ENCODE assay signal across 11 cellular contexts in the genomic region with DNA sequence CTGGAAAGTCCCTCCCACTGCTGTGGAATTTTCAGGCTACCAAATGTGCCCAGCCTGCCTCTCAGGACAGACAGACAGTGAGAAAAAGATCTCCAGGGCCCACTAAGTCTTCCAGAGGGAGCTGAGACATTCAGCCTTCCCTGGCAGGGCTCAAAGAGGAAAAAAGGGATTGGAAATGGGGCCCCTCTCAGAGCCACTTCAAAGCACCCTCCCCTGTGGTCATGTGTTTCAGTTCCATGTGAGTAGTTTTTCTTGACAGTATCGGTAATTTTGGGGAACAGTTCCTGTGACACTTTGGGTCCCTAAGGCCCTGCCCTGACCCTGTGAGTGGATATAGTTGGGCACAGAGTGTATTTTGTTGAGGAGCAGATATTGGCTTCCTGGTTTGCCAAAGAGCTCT. TPM values are rescaled to one million over a fixed set of nuclear protein-coding genes. Genes with fewer than 3 reads are reported as not detected.
A peak's percentile ranks its signal among the peaks of the same experiment; 100 is the strongest.
DNase-seq lines count a peak whose midpoint lies in the region; ATAC-seq, FAIRE-seq and TF ChIP-seq lines count a peak whose summit lies in the region.
"Had no signal": no experiment of that assay in that cellular context is flagged by ENCODE, and none has a peak within 500 bp of the region (broad histone marks: within the 10 kb centered on the region; RNA-seq: fewer than 3 reads in every experiment).

No MANE protein-coding gene starts in this region.

- peaks cover 4% of the 10 kb centered on the region for H3K36me3 Mint-ChIP-seq in CD4-positive, alpha-beta T cell (ENCODE audit: low read depth)
- H3K36me3 Mint-ChIP-seq in T-helper 17 cell (ENCODE audit: low read depth) (no peaks in the 10 kb centered on the region), mesothelial cell of epicardium (no peaks in the 10 kb centered on the region)

- CTCF ChIA-PET in CD4-positive, alpha-beta T cell (lab: Charles Lee): no interaction called here

- H3K27ac Mint-ChIP-seq in CD4-positive, alpha-beta T cell: peak overlapping the region; percentile 70
- H3K27ac Mint-ChIP-seq in T-helper 17 cell: peak overlapping the region; percentile 63
- H3K27ac Mint-ChIP-seq in mesothelial cell of epicardium: peak overlapping the region; percentile 13

- intact Hi-C loops in CD4-positive, alpha-beta T cell (cut with DNase I, micrococcal nuclease): loop anchor here in 1 of 2 experiments (2.0 kb wide), 1 partner anchor 23 kb away; no protein-coding TSS in a partner anchor

- POLR2A ChIA-PET in CD4-positive, alpha-beta T cell (lab: Charles Lee): interaction anchor here (0.8 to 1.0 kb wide), 2 partner anchors 16 to 49 kb away, joined by 3 to 4 read pairs; no protein-coding TSS in a partner anchor

- H3K27me3 ChIP-seq in CD4-positive, alpha-beta T cell (ENCODE audit: control insufficient read depth, insufficient read depth, low read length): no peaks in the 10 kb centered on the region

- no peaks in the 10 kb centered on the region for H3K9me3 Mint-ChIP-seq in CD4-positive, alpha-beta T cell
- no peaks in the 10 kb centered on the region for H3K9me3 Mint-ChIP-seq in mesothelial cell of epicardium

- H3K4me1 Mint-ChIP-seq in CD4-positive, alpha-beta T cell (ENCODE audit: low read depth): peaks cover 84% of the 10 kb centered on the region
- H3K4me1 Mint-ChIP-seq in T-helper 17 cell (peaks cover 63% of the 10 kb centered on the region), mesothelial cell of epicardium (peaks cover 24% of the 10 kb centered on the region)

- TF ChIP-seq CTCF in CD4-positive, alpha-beta T cell (IDR thresholded peaks at IDR 0.05): no peak
- TF ChIP-seq CTCF in mesothelial cell of epicardium (IDR thresholded peaks at IDR 0.05; ENCODE audit: unreplicated experiment): no peak

- no peak for ATAC-seq in CD4-positive, alpha-beta T cell (ENCODE audit: poor library complexity)
- ATAC-seq in GM18909 (IDR thresholded peaks at IDR 0.05; ENCODE audit: poor library complexity, unreplicated experiment) (peak; percentile 22), T-helper 17 cell (no peak), GM19467 (IDR thresholded peaks at IDR 0.05; ENCODE audit: unreplicated experiment) (no peak)

- H3K4me3 Mint-ChIP-seq in CD4-positive, alpha-beta T cell: no peak overlapping the region
- H3K4me3 Mint-ChIP-seq in T-helper 17 cell (no peak overlapping the region), mesothelial cell of epicardium (no peak overlapping the region)

- no peak for DNase-seq in CD4-positive, alpha-beta T cell
- no peak for DNase-seq in T-helper 17 cell
- no peak for DNase-seq in mesothelial cell of epicardium (ENCODE audit: low spot score in 2 of 2, unreplicated experiment in 2 of 2)
- no peak for DNase-seq in AG08395 (ENCODE audit: low spot score)
- DNase-seq in NCI-H1092 treated with DMSO at 0.1 percent for 48 hours (lab: John Stamatoyannopoulos, UW): no peak
- no peak for DNase-seq in urothelium cell line (ENCODE audit: low spot score)
- DNase-seq: kidney, retina had no signal

- H3K9me3 ChIP-seq in CD4-positive, alpha-beta T cell (ENCODE audit: control insufficient read depth, low read length): no peaks in the 10 kb centered on the region
- no peaks in the 10 kb centered on the region for H3K9me3 ChIP-seq in T-helper 17 cell (ENCODE audit: control insufficient read depth, low read length, poor library complexity, severe bottlenecking)

- no peaks in the 10 kb centered on the region for H3K27me3 Mint-ChIP-seq in CD4-positive, alpha-beta T cell
- H3K27me3 Mint-ChIP-seq in T-helper 17 cell (no peaks in the 10 kb centered on the region), mesothelial cell of epicardium (ENCODE audit: low read depth) (no peaks in the 10 kb centered on the region)

- no peak overlapping the region for H3K27ac ChIP-seq in CD4-positive, alpha-beta T cell (ENCODE audit: low read depth, low read length)
- H3K27ac ChIP-seq: HL-60 had no signal

- FAIRE-seq in urothelium cell line (lab: Jason Lieb, UNC): no peak
- FAIRE-seq: kidney had no signal

RNA-seq across cellular contexts. Expression of a gene that starts 25.0 kb away (rescaled TPM):
- total RNA-seq in CD4-positive, alpha-beta T cell: 10 to 100 TPM; 88.7 to 97.6 TPM
- 100 to 1,000 TPM; 121 to 125 TPM for total RNA-seq in T-helper 17 cell
- 245 to 249 TPM (median 245 TPM) in 3 replicates for total RNA-seq in mesothelial cell of epicardium

Comparison
In these comparisons a context has a peak if more than half of its experiments do, and no peak if none do; other contexts are left out.
1. H3K27ac Mint-ChIP-seq: peak in every context shown above with its lines; median percentile 70 in CD4-positive, alpha-beta T cell; 63 in T-helper 17 cell; 13 in mesothelial cell of epicardium.